In the genomic region with DNA sequence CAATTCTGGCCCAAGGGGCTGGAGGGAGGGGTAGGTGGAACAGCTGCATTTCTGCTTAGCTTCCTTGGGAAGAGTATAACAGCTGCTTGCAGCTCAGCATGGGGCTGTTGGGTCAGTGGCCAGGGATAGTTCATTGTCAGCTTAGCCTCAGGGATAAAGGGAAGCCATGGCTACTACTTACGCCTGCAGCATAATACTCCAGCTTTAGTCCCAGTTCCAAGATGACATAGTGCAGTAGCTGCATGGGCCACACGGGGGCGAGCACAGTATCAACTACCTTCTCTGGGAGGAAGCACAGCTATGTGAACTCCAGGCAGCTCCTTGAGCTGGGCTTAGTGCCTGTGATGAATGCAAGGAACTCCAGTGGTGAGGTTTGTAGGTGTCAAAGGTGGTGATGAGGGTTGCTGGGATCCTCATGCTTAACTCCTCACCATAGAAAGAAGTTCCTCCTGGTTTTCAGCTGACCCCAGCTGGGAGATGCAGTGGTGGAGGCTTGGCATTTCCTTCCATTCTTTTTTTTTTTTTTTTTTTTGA, we compare ENCODE assay signal across 1 cellular context.
TF ChIP-seq lines count a peak whose summit lies in the region.

No MANE protein-coding gene starts in this region.

TF ChIP-seq in HepG2, 621 proteins besides CTCF, POLR2A, EP300 and RAD21 (continued from another document and continues in another):
- TF ChIP-seq, protein P1, sequence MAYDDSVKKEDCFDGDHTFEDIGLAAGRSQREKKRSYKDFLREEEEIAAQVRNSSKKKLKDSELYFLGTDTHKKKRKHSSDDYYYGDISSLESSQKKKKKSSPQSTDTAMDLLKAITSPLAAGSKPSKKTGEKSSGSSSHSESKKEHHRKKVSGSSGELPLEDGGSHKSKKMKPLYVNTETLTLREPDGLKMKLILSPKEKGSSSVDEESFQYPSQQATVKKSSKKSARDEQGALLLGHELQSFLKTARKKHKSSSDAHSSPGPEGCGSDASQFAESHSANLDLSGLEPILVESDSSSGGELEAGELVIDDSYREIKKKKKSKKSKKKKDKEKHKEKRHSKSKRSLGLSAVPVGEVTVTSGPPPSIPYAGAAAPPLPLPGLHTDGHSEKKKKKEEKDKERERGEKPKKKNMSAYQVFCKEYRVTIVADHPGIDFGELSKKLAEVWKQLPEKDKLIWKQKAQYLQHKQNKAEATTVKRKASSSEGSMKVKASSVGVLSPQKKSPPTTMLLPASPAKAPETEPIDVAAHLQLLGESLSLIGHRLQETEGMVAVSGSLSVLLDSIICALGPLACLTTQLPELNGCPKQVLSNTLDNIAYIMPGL (CRISPR knock-in tag; IDR thresholded peaks at IDR 0.05; ENCODE audit: borderline replicate concordance in 1 of 2, low read depth in 1 of 2): peak; percentile 45 to 87; a peak in 1 of 4 replicates
- TF ChIP-seq, protein P2, sequence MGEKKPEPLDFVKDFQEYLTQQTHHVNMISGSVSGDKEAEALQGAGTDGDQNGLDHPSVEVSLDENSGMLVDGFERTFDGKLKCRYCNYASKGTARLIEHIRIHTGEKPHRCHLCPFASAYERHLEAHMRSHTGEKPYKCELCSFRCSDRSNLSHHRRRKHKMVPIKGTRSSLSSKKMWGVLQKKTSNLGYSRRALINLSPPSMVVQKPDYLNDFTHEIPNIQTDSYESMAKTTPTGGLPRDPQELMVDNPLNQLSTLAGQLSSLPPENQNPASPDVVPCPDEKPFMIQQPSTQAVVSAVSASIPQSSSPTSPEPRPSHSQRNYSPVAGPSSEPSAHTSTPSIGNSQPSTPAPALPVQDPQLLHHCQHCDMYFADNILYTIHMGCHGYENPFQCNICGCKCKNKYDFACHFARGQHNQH (CRISPR knock-in tag; IDR thresholded peaks at IDR 0.05): peak; percentile 56; the same call in 1 of the 2 replicates
- no peak for TF ChIP-seq POGZ (CRISPR knock-in tag; IDR thresholded peaks at IDR 0.05)
- no peak for TF ChIP-seq NR1H2 (CRISPR knock-in tag; IDR thresholded peaks at IDR 0.05; ENCODE audit: borderline replicate concordance, low read depth)
- TF ChIP-seq MAFF (IDR thresholded peaks at IDR 0.05; ENCODE audit: low read depth, low read length): no peak
- peak; percentile 55; the same call in 1 of the 2 replicates for TF ChIP-seq SMAD1 (CRISPR knock-in tag; IDR thresholded peaks at IDR 0.05; ENCODE audit: borderline replicate concordance, low read depth)
- TF ChIP-seq RXRB (CRISPR knock-in tag; IDR thresholded peaks at IDR 0.05; ENCODE audit: borderline replicate concordance): peak; percentile 48; the same call in 1 of the 2 replicates
- TF ChIP-seq ZFAT (CRISPR knock-in tag; conservative IDR thresholded peaks at IDR 0.05): no peak
- peak; percentile 63; the same call in 1 of the 2 replicates for TF ChIP-seq ZMYM3 (CRISPR knock-in tag; IDR thresholded peaks at IDR 0.05)
- TF ChIP-seq, protein P3, sequence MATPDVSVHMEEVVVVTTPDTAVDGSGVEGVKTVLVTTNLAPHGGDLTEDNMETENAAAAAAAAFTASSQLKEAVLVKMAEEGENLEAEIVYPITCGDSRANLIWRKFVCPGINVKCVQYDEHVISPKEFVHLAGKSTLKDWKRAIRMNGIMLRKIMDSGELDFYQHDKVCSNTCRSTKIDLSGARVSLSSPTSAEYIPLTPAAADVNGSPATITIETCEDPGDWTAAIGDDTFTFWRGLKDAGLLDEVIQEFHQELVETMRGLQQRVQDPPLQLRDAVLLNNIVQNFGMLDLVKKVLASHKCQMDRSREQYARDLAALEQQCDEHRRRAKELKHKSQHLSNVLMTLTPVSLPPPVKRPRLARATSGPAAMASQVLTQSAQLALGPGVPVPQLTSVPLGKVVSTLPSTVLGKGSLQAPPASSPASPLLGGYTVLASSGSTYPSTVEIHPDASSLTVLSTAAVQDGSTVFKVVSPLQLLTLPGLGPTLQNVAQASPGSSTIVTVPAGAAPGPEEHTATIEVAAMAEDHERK (CRISPR knock-in tag; IDR thresholded peaks at IDR 0.05; ENCODE audit: low read depth): no peak
- TF ChIP-seq ZNF761 (CRISPR knock-in tag; conservative IDR thresholded peaks at IDR 0.05): no peak
- TF ChIP-seq ZFYVE20 (CRISPR knock-in tag; IDR thresholded peaks at IDR 0.05; ENCODE audit: borderline replicate concordance, low read depth): no peak
- no peak for TF ChIP-seq U2AF1 (optimal IDR thresholded peaks at IDR 0.05; ENCODE audit: low read depth, low read length)
- TF ChIP-seq TOE1 (CRISPR knock-in tag; IDR thresholded peaks at IDR 0.05): no peak
- peak; percentile 98 for TF ChIP-seq XRCC5 (optimal IDR thresholded peaks at IDR 0.05; ENCODE audit: low read length)
- TF ChIP-seq MED1 (CRISPR knock-in tag; IDR thresholded peaks at IDR 0.05): 0 out of 2 replicates have a peak, but pooled peaks have one; percentile 17
- TF ChIP-seq ZNF333 (CRISPR knock-in tag; IDR thresholded peaks at IDR 0.05; ENCODE audit: borderline replicate concordance): no peak
- TF ChIP-seq SIX1 (CRISPR knock-in tag; IDR thresholded peaks at IDR 0.05; ENCODE audit: borderline replicate concordance): 0 out of 2 replicates have a peak, but pooled peaks have one; percentile 28
- TF ChIP-seq BORCS8-MEF2B (CRISPR knock-in tag; IDR thresholded peaks at IDR 0.05): peak; percentile 30; the same call in 1 of the 2 replicates
- TF ChIP-seq ZNF570 (CRISPR knock-in tag; IDR thresholded peaks at IDR 0.05; ENCODE audit: borderline replicate concordance): no peak
- TF ChIP-seq ZBTB1 (CRISPR knock-in tag; IDR thresholded peaks at IDR 0.05; ENCODE audit: borderline replicate concordance): no peak
- TF ChIP-seq ZNF614 (CRISPR knock-in tag; IDR thresholded peaks at IDR 0.05; ENCODE audit: borderline replicate concordance): no peak; the same call in 1 of the 2 replicates
- TF ChIP-seq, protein P4, sequence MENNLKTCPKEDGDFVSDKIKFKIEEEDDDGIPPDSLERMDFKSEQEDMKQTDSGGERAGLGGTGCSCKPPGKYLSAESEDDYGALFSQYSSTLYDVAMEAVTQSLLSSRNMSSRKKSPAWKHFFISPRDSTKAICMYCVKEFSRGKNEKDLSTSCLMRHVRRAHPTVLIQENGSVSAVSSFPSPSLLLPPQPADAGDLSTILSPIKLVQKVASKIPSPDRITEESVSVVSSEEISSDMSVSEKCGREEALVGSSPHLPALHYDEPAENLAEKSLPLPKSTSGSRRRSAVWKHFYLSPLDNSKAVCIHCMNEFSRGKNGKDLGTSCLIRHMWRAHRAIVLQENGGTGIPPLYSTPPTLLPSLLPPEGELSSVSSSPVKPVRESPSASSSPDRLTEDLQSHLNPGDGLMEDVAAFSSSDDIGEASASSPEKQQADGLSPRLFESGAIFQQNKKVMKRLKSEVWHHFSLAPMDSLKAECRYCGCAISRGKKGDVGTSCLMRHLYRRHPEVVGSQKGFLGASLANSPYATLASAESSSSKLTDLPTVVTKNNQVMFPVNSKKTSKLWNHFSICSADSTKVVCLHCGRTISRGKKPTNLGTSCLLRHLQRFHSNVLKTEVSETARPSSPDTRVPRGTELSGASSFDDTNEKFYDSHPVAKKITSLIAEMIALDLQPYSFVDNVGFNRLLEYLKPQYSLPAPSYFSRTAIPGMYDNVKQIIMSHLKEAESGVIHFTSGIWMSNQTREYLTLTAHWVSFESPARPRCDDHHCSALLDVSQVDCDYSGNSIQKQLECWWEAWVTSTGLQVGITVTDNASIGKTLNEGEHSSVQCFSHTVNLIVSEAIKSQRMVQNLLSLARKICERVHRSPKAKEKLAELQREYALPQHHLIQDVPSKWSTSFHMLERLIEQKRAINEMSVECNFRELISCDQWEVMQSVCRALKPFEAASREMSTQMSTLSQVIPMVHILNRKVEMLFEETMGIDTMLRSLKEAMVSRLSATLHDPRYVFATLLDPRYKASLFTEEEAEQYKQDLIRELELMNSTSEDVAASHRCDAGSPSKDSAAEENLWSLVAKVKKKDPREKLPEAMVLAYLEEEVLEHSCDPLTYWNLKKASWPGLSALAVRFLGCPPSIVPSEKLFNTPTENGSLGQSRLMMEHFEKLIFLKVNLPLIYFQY (CRISPR knock-in tag; IDR thresholded peaks at IDR 0.05; ENCODE audit: borderline replicate concordance): no peak
- TF ChIP-seq, protein P5, sequence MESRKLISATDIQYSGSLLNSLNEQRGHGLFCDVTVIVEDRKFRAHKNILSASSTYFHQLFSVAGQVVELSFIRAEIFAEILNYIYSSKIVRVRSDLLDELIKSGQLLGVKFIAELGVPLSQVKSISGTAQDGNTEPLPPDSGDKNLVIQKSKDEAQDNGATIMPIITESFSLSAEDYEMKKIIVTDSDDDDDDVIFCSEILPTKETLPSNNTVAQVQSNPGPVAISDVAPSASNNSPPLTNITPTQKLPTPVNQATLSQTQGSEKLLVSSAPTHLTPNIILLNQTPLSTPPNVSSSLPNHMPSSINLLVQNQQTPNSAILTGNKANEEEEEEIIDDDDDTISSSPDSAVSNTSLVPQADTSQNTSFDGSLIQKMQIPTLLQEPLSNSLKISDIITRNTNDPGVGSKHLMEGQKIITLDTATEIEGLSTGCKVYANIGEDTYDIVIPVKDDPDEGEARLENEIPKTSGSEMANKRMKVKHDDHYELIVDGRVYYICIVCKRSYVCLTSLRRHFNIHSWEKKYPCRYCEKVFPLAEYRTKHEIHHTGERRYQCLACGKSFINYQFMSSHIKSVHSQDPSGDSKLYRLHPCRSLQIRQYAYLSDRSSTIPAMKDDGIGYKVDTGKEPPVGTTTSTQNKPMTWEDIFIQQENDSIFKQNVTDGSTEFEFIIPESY (CRISPR knock-in tag; IDR thresholded peaks at IDR 0.05): peak; percentile 70
- peak; percentile 37; the same call in 1 of the 2 replicates for TF ChIP-seq HOXA3 (CRISPR knock-in tag; IDR thresholded peaks at IDR 0.05)
- 0 out of 2 replicates have a peak, but pooled peaks have one; percentile 21 for TF ChIP-seq MIXL1 (CRISPR knock-in tag; IDR thresholded peaks at IDR 0.05)
- TF ChIP-seq PPARG (CRISPR knock-in tag; conservative IDR thresholded peaks at IDR 0.05): 0 out of 2 replicates have a peak, but pooled peaks have one; percentile 35
- no peak for TF ChIP-seq MAZ (IDR thresholded peaks at IDR 0.05; ENCODE audit: borderline replicate concordance, low read depth, low read length)
- TF ChIP-seq MAZ (CRISPR knock-in tag; IDR thresholded peaks at IDR 0.05; ENCODE audit: low read depth): 0 out of 2 replicates have a peak, but pooled peaks have one; percentile 54
- no peak for TF ChIP-seq ZNF605 (CRISPR knock-in tag; IDR thresholded peaks at IDR 0.05)
- peak; percentile 34; the same call in 1 of the 2 replicates for TF ChIP-seq REPIN1 (CRISPR knock-in tag; IDR thresholded peaks at IDR 0.05; ENCODE audit: borderline replicate concordance, low read depth)
- peak in 1 of 2 experiments; percentile 28; a peak in 1 of 4 replicates for TF ChIP-seq KLF16 (CRISPR knock-in tag; IDR thresholded peaks at IDR 0.05)
- TF ChIP-seq SOX13 (IDR thresholded peaks at IDR 0.05): no peak
- TF ChIP-seq SOX13 (CRISPR knock-in tag; conservative IDR thresholded peaks at IDR 0.05 in 1 of 2, IDR thresholded peaks at IDR 0.05 in 1 of 2): peak in 1 of 2 experiments; percentile 34; a peak in 2 of 4 replicates
- TF ChIP-seq, protein P6, sequence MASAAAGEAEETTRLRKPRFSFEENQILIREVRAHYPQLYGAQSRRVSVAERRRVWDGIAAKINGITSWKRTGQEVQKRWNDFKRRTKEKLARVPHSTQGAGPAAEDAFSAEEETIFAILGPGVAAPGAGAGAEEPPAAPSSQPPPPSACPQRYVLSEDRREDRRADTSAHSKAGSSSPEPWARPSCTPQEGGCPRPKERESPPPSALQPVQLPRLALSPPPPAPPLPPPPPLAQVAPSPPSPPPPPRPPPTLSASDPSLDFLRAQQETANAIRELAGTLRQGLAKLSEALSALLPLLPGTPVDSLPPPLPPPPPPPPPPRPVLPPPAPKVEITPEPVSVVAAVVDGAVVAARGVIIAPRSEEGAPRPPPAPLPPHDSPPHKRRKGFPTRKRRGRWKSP (CRISPR knock-in tag; IDR thresholded peaks at IDR 0.05): no peak
- no peak for TF ChIP-seq SNRNP70 (IDR thresholded peaks at IDR 0.05; ENCODE audit: low read depth, low read length)
- 0 out of 2 replicates have a peak, but pooled peaks have one; percentile 46 for TF ChIP-seq MIER3 (CRISPR knock-in tag; IDR thresholded peaks at IDR 0.05; ENCODE audit: borderline replicate concordance)
- TF ChIP-seq CBX5 (CRISPR knock-in tag; IDR thresholded peaks at IDR 0.05; ENCODE audit: borderline replicate concordance): peak; percentile 54; the same call in 1 of the 2 replicates
- TF ChIP-seq, protein P7, sequence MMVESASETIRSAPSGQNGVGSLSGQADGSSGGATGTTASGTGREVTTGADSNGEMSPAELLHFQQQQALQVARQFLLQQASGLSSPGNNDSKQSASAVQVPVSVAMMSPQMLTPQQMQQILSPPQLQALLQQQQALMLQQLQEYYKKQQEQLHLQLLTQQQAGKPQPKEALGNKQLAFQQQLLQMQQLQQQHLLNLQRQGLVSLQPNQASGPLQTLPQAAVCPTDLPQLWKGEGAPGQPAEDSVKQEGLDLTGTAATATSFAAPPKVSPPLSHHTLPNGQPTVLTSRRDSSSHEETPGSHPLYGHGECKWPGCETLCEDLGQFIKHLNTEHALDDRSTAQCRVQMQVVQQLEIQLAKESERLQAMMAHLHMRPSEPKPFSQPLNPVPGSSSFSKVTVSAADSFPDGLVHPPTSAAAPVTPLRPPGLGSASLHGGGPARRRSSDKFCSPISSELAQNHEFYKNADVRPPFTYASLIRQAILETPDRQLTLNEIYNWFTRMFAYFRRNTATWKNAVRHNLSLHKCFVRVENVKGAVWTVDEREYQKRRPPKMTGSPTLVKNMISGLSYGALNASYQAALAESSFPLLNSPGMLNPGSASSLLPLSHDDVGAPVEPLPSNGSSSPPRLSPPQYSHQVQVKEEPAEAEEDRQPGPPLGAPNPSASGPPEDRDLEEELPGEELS (CRISPR knock-in tag; IDR thresholded peaks at IDR 0.05): no peak
- peak; percentile 47 for TF ChIP-seq CEBPG (CRISPR knock-in tag; IDR thresholded peaks at IDR 0.05)
- TF ChIP-seq FOSL2 (CRISPR knock-in tag; IDR thresholded peaks at IDR 0.05): peak; percentile 74
- TF ChIP-seq, protein P8, sequence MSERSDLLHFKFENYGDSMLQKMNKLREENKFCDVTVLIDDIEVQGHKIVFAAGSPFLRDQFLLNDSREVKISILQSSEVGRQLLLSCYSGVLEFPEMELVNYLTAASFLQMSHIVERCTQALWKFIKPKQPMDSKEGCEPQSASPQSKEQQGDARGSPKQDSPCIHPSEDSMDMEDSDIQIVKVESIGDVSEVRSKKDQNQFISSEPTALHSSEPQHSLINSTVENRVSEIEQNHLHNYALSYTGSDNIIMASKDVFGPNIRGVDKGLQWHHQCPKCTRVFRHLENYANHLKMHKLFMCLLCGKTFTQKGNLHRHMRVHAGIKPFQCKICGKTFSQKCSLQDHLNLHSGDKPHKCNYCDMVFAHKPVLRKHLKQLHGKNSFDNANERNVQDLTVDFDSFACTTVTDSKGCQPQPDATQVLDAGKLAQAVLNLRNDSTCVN (CRISPR knock-in tag; IDR thresholded peaks at IDR 0.05; ENCODE audit: borderline replicate concordance): peak; percentile 53; the same call in 1 of the 2 replicates
- TF ChIP-seq SMARCC2 (IDR thresholded peaks at IDR 0.05): no peak
- TF ChIP-seq NR2C2 (CRISPR knock-in tag; IDR thresholded peaks at IDR 0.05; ENCODE audit: borderline replicate concordance): no peak
- TF ChIP-seq GTF3A (CRISPR knock-in tag; conservative IDR thresholded peaks at IDR 0.05): no peak
- TF ChIP-seq GATAD1 (CRISPR knock-in tag; IDR thresholded peaks at IDR 0.05): no peak
- 0 out of 2 replicates have a peak, but pooled peaks have one; percentile 61 for TF ChIP-seq MIER2 (CRISPR knock-in tag; IDR thresholded peaks at IDR 0.05)
- TF ChIP-seq, protein P9, sequence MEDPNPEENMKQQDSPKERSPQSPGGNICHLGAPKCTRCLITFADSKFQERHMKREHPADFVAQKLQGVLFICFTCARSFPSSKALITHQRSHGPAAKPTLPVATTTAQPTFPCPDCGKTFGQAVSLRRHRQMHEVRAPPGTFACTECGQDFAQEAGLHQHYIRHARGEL (CRISPR knock-in tag; IDR thresholded peaks at IDR 0.05): no peak
- 0 out of 2 replicates have a peak, but pooled peaks have one; percentile 25 for TF ChIP-seq THAP11 (CRISPR knock-in tag; IDR thresholded peaks at IDR 0.05)
- TF ChIP-seq ZNF782 (CRISPR knock-in tag; IDR thresholded peaks at IDR 0.05; ENCODE audit: borderline replicate concordance): no peak
- TF ChIP-seq GABPB1 (CRISPR knock-in tag; IDR thresholded peaks at IDR 0.05): 0 out of 2 replicates have a peak, but pooled peaks have one; percentile 26
